ENCODE assay signal across 8 cellular contexts in genomic region chr17:82859431-82860403, GRCh38. TPM values are rescaled to one million over a fixed set of nuclear protein-coding genes. Genes with fewer than 3 reads are reported as not detected.
DNase-seq lines count a peak whose midpoint lies in the region; ATAC-seq and TF ChIP-seq lines count a peak whose summit lies in the region.

No MANE protein-coding gene starts in this region.

- peaks cover 4 to 56% (median 27%) of the 10 kb centered on the region in 9 donors for H3K4me1 ChIP-seq in heart right ventricle

- peak overlapping the region in 1 of 10 donors; percentile 12 for H3K4me3 ChIP-seq in heart right ventricle
- H3K4me3 ChIP-seq in skeletal muscle cell (ENCODE audit: low read depth, low read length): no peak overlapping the region

- DNase-seq in A172 (ENCODE audit: low spot score) (peak; percentile 93), GM20000 (ENCODE audit: low spot score) (peak; percentile 89), RWPE1 (ENCODE audit: low spot score) (no peak), heart right ventricle (no peak), skeletal muscle cell (ENCODE audit: low read depth) (peak; percentile 31), middle frontal gyrus (ENCODE audit: extremely low spot score, low spot score) (no peak), mucosa of gallbladder (ENCODE audit: low spot score) (no peak)
- peak; percentile 66 for DNase-seq in activated naive CD4-positive, alpha-beta T cell treated with anti-CD3 and anti-CD28 coated beads, Interleukin-2, amount 50 U/mL, for 16 hours

- H3K9me3 ChIP-seq in heart right ventricle: no peaks in the 10 kb centered on the region

- H3K27me3 ChIP-seq in heart right ventricle: no peaks in the 10 kb centered on the region

- H3K36me3 ChIP-seq in heart right ventricle: peaks cover 0 to 12% (median 0%) of the 10 kb centered on the region in 9 donors

- POLR2A ChIA-PET in RWPE1 (lab: Yijun Ruan, JAX; ENCODE audit: low non-redundant PET): interaction anchor here (1.1 kb wide), 1 partner anchor 15 kb away, joined by 7 read pairs; no protein-coding TSS in a partner anchor

- TF ChIP-seq CTCF in GM20000 (IDR thresholded peaks at IDR 0.05; ENCODE audit: extremely low read depth, missing control alignments) (no peak), RWPE1 (conservative IDR thresholded peaks at IDR 0.05; ENCODE audit: low read depth) (no peak), heart right ventricle (IDR thresholded peaks at IDR 0.05) (no peak)

- WGBS in heart right ventricle, 2 donors: 70 to 79% methylated on average over 23 of the region's 23 CpGs

- H3K27ac ChIP-seq in RWPE1: peak overlapping the region; percentile 37
- H3K27ac ChIP-seq in heart right ventricle: peak overlapping the region in 6 of 10 donors; percentile 19 to 89 (median 38)

- intact Hi-C loops in heart right ventricle (cut with DNase I): loop anchor here in 1 of 10 donors (10.0 kb wide), 1 partner anchor 55 kb away; no protein-coding TSS in a partner anchor

- CTCF ChIA-PET in RWPE1 (lab: Yijun Ruan, JAX): no interaction called here

- peak; percentile 32 to 63 (median 54) for ATAC-seq in heart right ventricle

RNA-seq across cellular contexts. Expression of gene ZNF750, which starts 19.9 kb away (rescaled TPM):
- not detected in 2 replicates for total RNA-seq in A172 (2014; rRNA removed; shearing (Covaris generic))
- total RNA-seq in heart right ventricle: under 1 TPM in 3 of 10 donors, not detected in 7; 0.11 to 0.20 (median 0.15) TPM
- polyA plus RNA-seq in heart right ventricle: under 1 TPM; 0.14 to 0.15 TPM
- total RNA-seq in mucosa of gallbladder: not detected

Comparison
In these comparisons a context has a peak if more than half of its experiments do, and no peak if none do; other contexts are left out.
1. DNase-seq: peak in A172 (single experiment), GM20000 (single experiment), activated naive CD4-positive, alpha-beta T cell treated with anti-CD3 and anti-CD28 coated beads, Interleukin-2, amount 50 U/mL, for 16 hours (single experiment) and skeletal muscle cell (single experiment); none in RWPE1 (single experiment), heart right ventricle (0 of 2), middle frontal gyrus (single experiment) and mucosa of gallbladder (single experiment).